Comparison of ENCODE assay signal across 18 cellular contexts in the genomic region with DNA sequence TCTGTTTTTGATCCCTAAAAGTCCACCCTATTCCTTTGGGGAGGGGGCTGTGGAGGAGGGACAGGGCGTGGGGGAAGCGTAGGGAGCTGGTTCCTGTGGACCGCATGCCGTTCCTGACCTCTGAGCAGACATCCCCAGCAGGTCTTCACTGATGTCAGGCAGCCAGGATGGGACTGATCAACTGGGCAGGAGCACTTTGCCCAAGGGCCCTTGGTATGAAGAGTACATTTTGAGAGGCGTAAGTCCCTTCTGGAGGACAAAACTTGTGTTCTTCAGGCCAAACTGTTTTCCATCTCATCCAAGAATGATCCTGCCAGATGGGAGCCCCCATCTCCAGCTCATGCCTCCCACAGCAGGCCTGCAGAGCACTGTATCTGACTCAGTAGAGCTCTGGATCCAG.
DNase-seq lines count a peak whose midpoint lies in the region; ATAC-seq and TF ChIP-seq lines count a peak whose summit lies in the region.
"Had no signal": no experiment of that assay in that cellular context is flagged by ENCODE, and none has a peak within 500 bp of the region (broad histone marks: within the 10 kb centered on the region; RNA-seq: fewer than 3 reads in every experiment).

No MANE protein-coding gene starts in this region.

- H3K27me3 ChIP-seq in mesenchymal stem cell (ENCODE audit: control insufficient read depth in 1 of 2, insufficient read depth in 1 of 2, low read length in 2 of 2) (peaks cover 0 to 6% of the 10 kb centered on the region in 2 experiments), Karpas-422 (ENCODE audit: low read length) (no peaks in the 10 kb centered on the region)

- H2AFZ ChIP-seq in mesenchymal stem cell (ENCODE audit: low read depth, low read length) (no peak overlapping the region), Karpas-422 (ENCODE audit: low read length) (no peak overlapping the region)

- peak overlapping the region; percentile 19 for H2BK5ac ChIP-seq in mesenchymal stem cell (ENCODE audit: low read depth, low read length, poor library complexity, severe bottlenecking)

- TF ChIP-seq CTCF in osteocyte (IDR thresholded peaks at IDR 0.05) (no peak), natural killer cell (IDR thresholded peaks at IDR 0.05) (no peak)

- H3K9ac ChIP-seq in mesenchymal stem cell (ENCODE audit: low read length) (no peak overlapping the region), Karpas-422 (ENCODE audit: low read length) (no peak overlapping the region)

- no peak overlapping the region for H2BK12ac ChIP-seq in mesenchymal stem cell (ENCODE audit: low read length in 2 of 2)

- no peaks in the 10 kb centered on the region for H3K9me3 Mint-ChIP-seq in activated CD8-positive, alpha-beta memory T cell treated with anti-CD3 and anti-CD28 coated beads, Interleukin-2, amount 10 ng/mL, durations not matched to agents 7 days and 5 days (ENCODE audit: low read depth)
- H3K9me3 Mint-ChIP-seq in osteocyte (ENCODE audit: unreplicated experiment) (no peaks in the 10 kb centered on the region), natural killer cell (no peaks in the 10 kb centered on the region)
- H3K9me3 Mint-ChIP-seq: HFFc6 had no signal

- H3K9me3 ChIP-seq in mesenchymal stem cell (ENCODE audit: control insufficient read depth, low read length) (no peaks in the 10 kb centered on the region), Karpas-422 (ENCODE audit: low read length) (no peaks in the 10 kb centered on the region)
- H3K9me3 ChIP-seq: HAP-1 had no signal

- 93% methylated on average over 5 of the region's 5 CpGs for WGBS in mesenchymal stem cell

- H3K14ac ChIP-seq in mesenchymal stem cell (ENCODE audit: low read length in 2 of 2), result no peak overlapping the region

- CTCF ChIA-PET in activated CD8-positive, alpha-beta memory T cell treated with anti-CD3 and anti-CD28 coated beads, Interleukin-2, amount 10 ng/mL, durations not matched to agents 7 days and 5 days (lab: Charles Lee), result interaction anchor here (1.3 kb wide), 1 partner anchor 9 kb away, joined by 7 read pairs; no protein-coding TSS in a partner anchor

- no peak overlapping the region for H4K8ac ChIP-seq in mesenchymal stem cell (ENCODE audit: low read length)

- intact Hi-C loops in natural killer cell (cut with micrococcal nuclease), result no loop called here

- no peak overlapping the region for H3K4me3 ChIP-seq in mesenchymal stem cell (ENCODE audit: insufficient read depth in 1 of 2, low read depth in 1 of 2, low read length in 2 of 2)
- no peak overlapping the region for H3K4me3 ChIP-seq in Karpas-422 (ENCODE audit: low read length)
- H3K4me3 ChIP-seq: HAP-1 had no signal

- H3K9me2 ChIP-seq in Karpas-422 (replicated peaks; ENCODE audit: insufficient read depth, low read length), result no peaks in the 10 kb centered on the region

- H3K4me2 ChIP-seq in mesenchymal stem cell (ENCODE audit: low read length, poor library complexity, severe bottlenecking), result no peak overlapping the region
- no peak overlapping the region for H3K4me2 ChIP-seq in Karpas-422 (ENCODE audit: low read depth, low read length, poor library complexity, severe bottlenecking)

- no peak overlapping the region for H2BK15ac ChIP-seq in mesenchymal stem cell (ENCODE audit: low read depth, poor library complexity, severe bottlenecking)

- H3K79me1 ChIP-seq in mesenchymal stem cell (replicated peaks; ENCODE audit: low read length, poor library complexity, severe bottlenecking), result no peaks in the 10 kb centered on the region

- no peak for ATAC-seq in activated CD8-positive, alpha-beta memory T cell treated with anti-CD3 and anti-CD28 coated beads, Interleukin-2, amount 10 ng/mL, durations not matched to agents 7 days and 5 days
- ATAC-seq in left lobe of liver, result no peak
- ATAC-seq in natural killer cell, result no peak

- H2AK5ac ChIP-seq in mesenchymal stem cell (ENCODE audit: low read length, severe bottlenecking), result no peak overlapping the region

- no peaks in the 10 kb centered on the region for H4K20me1 ChIP-seq in Karpas-422 (ENCODE audit: insufficient read depth, low read depth, low read length)

- H3K4me1 ChIP-seq in mesenchymal stem cell (ENCODE audit: control insufficient read depth, insufficient read depth, low read depth, low read length) (peaks cover 6% of the 10 kb centered on the region), Karpas-422 (ENCODE audit: low read length) (peaks cover 3% of the 10 kb centered on the region)
- H3K4me1 ChIP-seq: HAP-1 had no signal

- H4K91ac ChIP-seq in mesenchymal stem cell (ENCODE audit: low read length), result no peak overlapping the region

- H3K4me3 Mint-ChIP-seq in activated CD8-positive, alpha-beta memory T cell treated with anti-CD3 and anti-CD28 coated beads, Interleukin-2, amount 10 ng/mL, durations not matched to agents 7 days and 5 days, result no peak overlapping the region
- H3K4me3 Mint-ChIP-seq in osteocyte (ENCODE audit: unreplicated experiment) (no peak overlapping the region), natural killer cell (no peak overlapping the region)
- H3K4me3 Mint-ChIP-seq: CD4-positive, alpha-beta memory T cell; HFFc6 had no signal

- H3K18ac ChIP-seq in mesenchymal stem cell (ENCODE audit: low read depth in 1 of 2, low read length in 2 of 2), result no peak overlapping the region

- no peak overlapping the region for H2BK120ac ChIP-seq in mesenchymal stem cell (ENCODE audit: low read depth, low read length)

- peak; percentile 19 for DNase-seq in activated CD8-positive, alpha-beta memory T cell treated with anti-CD3 and anti-CD28 coated beads, Interleukin-2, amount 10 ng/mL, durations not matched to agents 7 days and 5 days
- no peak for DNase-seq in activated CD8-positive, alpha-beta memory T cell treated with anti-CD3 and anti-CD28 coated beads, Interleukin-2, amount 50 U/mL, for 4 hours
- DNase-seq in left lobe of liver (ENCODE audit: low spot score), result peak; percentile 26
- DNase-seq in mesenchymal stem cell, result no peak
- peak; percentile 46 for DNase-seq in osteocyte (ENCODE audit: extremely low spot score, unreplicated experiment)
- no peak for DNase-seq in natural killer cell
- DNase-seq in Karpas-422, result no peak
- no peak for DNase-seq in T1000 (lab: John Stamatoyannopoulos, UW)
- DNase-seq: C1 segment of cervical spinal cord; Calu3; CD4-positive, alpha-beta memory T cell; COR-L47; DMS53; DMS79 treated with DMSO at 0.1 percent for 48 hours; GF-D8; GOT3; HFFc6 had no signal

- H3K36me3 Mint-ChIP-seq in activated CD8-positive, alpha-beta memory T cell treated with anti-CD3 and anti-CD28 coated beads, Interleukin-2, amount 10 ng/mL, durations not matched to agents 7 days and 5 days, result no peaks in the 10 kb centered on the region
- peaks cover 14% of the 10 kb centered on the region for H3K36me3 Mint-ChIP-seq in osteocyte (ENCODE audit: unreplicated experiment)
- no peaks in the 10 kb centered on the region for H3K36me3 Mint-ChIP-seq in natural killer cell
- H3K36me3 Mint-ChIP-seq: CD4-positive, alpha-beta memory T cell had no signal

- H3K27ac Mint-ChIP-seq in activated CD8-positive, alpha-beta memory T cell treated with anti-CD3 and anti-CD28 coated beads, Interleukin-2, amount 10 ng/mL, durations not matched to agents 7 days and 5 days, result no peak overlapping the region
- H3K27ac Mint-ChIP-seq in osteocyte (ENCODE audit: unreplicated experiment), result no peak overlapping the region
- no peak overlapping the region for H3K27ac Mint-ChIP-seq in natural killer cell
- H3K27ac Mint-ChIP-seq: CD4-positive, alpha-beta memory T cell; HFFc6 had no signal

- H3K23ac ChIP-seq in mesenchymal stem cell (ENCODE audit: low read length in 2 of 2), result no peak overlapping the region

- no peaks in the 10 kb centered on the region for H3K4me1 Mint-ChIP-seq in activated CD8-positive, alpha-beta memory T cell treated with anti-CD3 and anti-CD28 coated beads, Interleukin-2, amount 10 ng/mL, durations not matched to agents 7 days and 5 days
- peaks cover 46% of the 10 kb centered on the region for H3K4me1 Mint-ChIP-seq in osteocyte (ENCODE audit: unreplicated experiment)
- no peaks in the 10 kb centered on the region for H3K4me1 Mint-ChIP-seq in natural killer cell
- H3K4me1 Mint-ChIP-seq: CD4-positive, alpha-beta memory T cell had no signal

- peaks cover 6 to 24% of the 10 kb centered on the region in 2 experiments for H3K36me3 ChIP-seq in mesenchymal stem cell (ENCODE audit: control insufficient read depth in 1 of 2, insufficient read depth in 2 of 2, low read depth in 1 of 2, low read length in 2 of 2)
- H3K36me3 ChIP-seq in Karpas-422 (ENCODE audit: insufficient read depth, low read length), result no peaks in the 10 kb centered on the region
- H3K36me3 ChIP-seq: HAP-1 had no signal

- H3K79me2 ChIP-seq in Karpas-422 (ENCODE audit: low read length), result no peaks in the 10 kb centered on the region

- H3K27ac ChIP-seq in mesenchymal stem cell (ENCODE audit: low read length, poor library complexity, severe bottlenecking), result no peak overlapping the region
- no peak overlapping the region for H3K27ac ChIP-seq in Karpas-422 (ENCODE audit: low read length)

- no peaks in the 10 kb centered on the region for H3K27me3 Mint-ChIP-seq in activated CD8-positive, alpha-beta memory T cell treated with anti-CD3 and anti-CD28 coated beads, Interleukin-2, amount 10 ng/mL, durations not matched to agents 7 days and 5 days
- H3K27me3 Mint-ChIP-seq in osteocyte (ENCODE audit: unreplicated experiment), result no peaks in the 10 kb centered on the region
- peaks cover 0 to 3% of the 10 kb centered on the region in 2 donors for H3K27me3 Mint-ChIP-seq in natural killer cell (ENCODE audit: low read depth in 2 of 2)

- no peak overlapping the region for H3K4ac ChIP-seq in mesenchymal stem cell (ENCODE audit: low read depth in 1 of 2, low read length in 2 of 2)

Comparison
In these comparisons a context has a peak if more than half of its experiments do, and no peak if none do; other contexts are left out.
1. DNase-seq: peak in activated CD8-positive, alpha-beta memory T cell treated with anti-CD3 and anti-CD28 coated beads, Interleukin-2, amount 10 ng/mL, durations not matched to agents 7 days and 5 days (single experiment), left lobe of liver (single experiment) and osteocyte (single experiment); none in activated CD8-positive, alpha-beta memory T cell treated with anti-CD3 and anti-CD28 coated beads, Interleukin-2, amount 50 U/mL, for 4 hours (single experiment), mesenchymal stem cell (single experiment), natural killer cell (single experiment), Karpas-422 (single experiment) and T1000 (single experiment).